12 cellular contexts compared by ENCODE assay signal in the genomic region with DNA sequence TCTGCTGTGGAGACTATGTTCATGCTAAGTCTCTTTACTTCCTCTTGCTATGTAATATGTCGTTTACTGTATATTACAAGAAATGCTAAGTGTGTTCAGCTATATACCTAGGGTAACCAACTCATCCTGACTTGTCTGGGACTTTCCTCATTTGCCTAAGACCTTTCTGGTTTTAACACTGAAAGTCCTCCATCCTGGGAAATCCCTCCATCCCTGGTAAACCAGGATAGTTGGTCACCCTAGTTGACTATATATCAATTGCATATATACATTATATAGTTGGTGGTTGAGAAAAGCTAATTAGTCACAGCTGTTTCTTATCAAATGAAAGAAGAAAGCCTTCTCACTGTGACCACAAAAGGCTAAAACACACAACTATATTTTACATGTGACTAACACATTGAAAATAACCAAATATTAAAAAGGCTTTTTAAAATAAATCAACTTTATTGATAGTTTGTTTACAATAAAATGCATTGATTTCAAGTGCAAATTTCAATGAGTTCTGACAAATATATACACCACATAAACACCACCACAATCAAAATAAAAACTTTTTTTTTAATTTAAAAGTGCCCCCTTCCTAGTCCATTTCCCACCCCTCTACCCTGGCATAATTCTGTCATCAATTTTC.
DNase-seq lines count a peak whose midpoint lies in the region; ATAC-seq and TF ChIP-seq lines count a peak whose summit lies in the region.
"Had no signal": no experiment of that assay in that cellular context is flagged by ENCODE, and none has a peak within 500 bp of the region (broad histone marks: within the 10 kb centered on the region; RNA-seq: fewer than 3 reads in every experiment).

No MANE protein-coding gene starts in this region.

- CTCF ChIA-PET in activated CD8-positive, alpha-beta memory T cell treated with anti-CD3 and anti-CD28 coated beads, Interleukin-2, amount 10 ng/mL, durations not matched to agents 7 days and 5 days (lab: Charles Lee): no interaction called here

- H3K9me3 ChIP-seq in left lung: peaks cover 0 to 3% of the 10 kb centered on the region in 2 donors

- peaks cover 6% of the 10 kb centered on the region for H3K9me3 Mint-ChIP-seq in activated CD8-positive, alpha-beta memory T cell treated with anti-CD3 and anti-CD28 coated beads, Interleukin-2, amount 10 ng/mL, durations not matched to agents 7 days and 5 days (ENCODE audit: low read depth)
- H3K9me3 Mint-ChIP-seq: activated CD4-positive, alpha-beta memory T cell treated with anti-CD3 and anti-CD28 coated beads for 36 hours had no signal

- peak overlapping the region; percentile 51 to 82 for H3K27ac ChIP-seq in left lung
- H3K27ac ChIP-seq: parathyroid adenoma had no signal

- ATAC-seq in GM18858 (IDR thresholded peaks at IDR 0.05; ENCODE audit: unreplicated experiment) (peak; percentile 68), GM21526 (IDR thresholded peaks at IDR 0.05; ENCODE audit: low FRiP score, unreplicated experiment) (peak; percentile 51), HG03460 (IDR thresholded peaks at IDR 0.05; ENCODE audit: unreplicated experiment) (peak; percentile 63), left lung (peak; percentile 47)
- ATAC-seq in activated CD8-positive, alpha-beta memory T cell treated with anti-CD3 and anti-CD28 coated beads, Interleukin-2, amount 10 ng/mL, durations not matched to agents 7 days and 5 days: no peak
- ATAC-seq: HCT116 had no signal

- peaks cover 26% of the 10 kb centered on the region for H3K27me3 Mint-ChIP-seq in activated CD8-positive, alpha-beta memory T cell treated with anti-CD3 and anti-CD28 coated beads, Interleukin-2, amount 10 ng/mL, durations not matched to agents 7 days and 5 days

- peaks cover 0 to 18% of the 10 kb centered on the region in 2 donors for H3K4me1 ChIP-seq in left lung
- H3K4me1 ChIP-seq: parathyroid adenoma had no signal

- intact Hi-C loops in left lung (cut with DNase I): no loop called here

- H3K36me3 Mint-ChIP-seq in activated CD8-positive, alpha-beta memory T cell treated with anti-CD3 and anti-CD28 coated beads, Interleukin-2, amount 10 ng/mL, durations not matched to agents 7 days and 5 days: peaks cover 34% of the 10 kb centered on the region
- H3K36me3 Mint-ChIP-seq: activated CD4-positive, alpha-beta memory T cell treated with anti-CD3 and anti-CD28 coated beads for 36 hours had no signal

- TF ChIP-seq CTCF in left lung (IDR thresholded peaks at IDR 0.05): no peak

- no peak overlapping the region for H3K4me3 Mint-ChIP-seq in activated CD8-positive, alpha-beta memory T cell treated with anti-CD3 and anti-CD28 coated beads, Interleukin-2, amount 10 ng/mL, durations not matched to agents 7 days and 5 days
- H3K4me3 Mint-ChIP-seq: activated CD4-positive, alpha-beta memory T cell treated with anti-CD3 and anti-CD28 coated beads for 36 hours had no signal

- no peaks in the 10 kb centered on the region for H3K36me3 ChIP-seq in left lung

- H3K27me3 ChIP-seq in left lung: no peaks in the 10 kb centered on the region

- H3K4me1 Mint-ChIP-seq in activated CD8-positive, alpha-beta memory T cell treated with anti-CD3 and anti-CD28 coated beads, Interleukin-2, amount 10 ng/mL, durations not matched to agents 7 days and 5 days: peaks cover 30% of the 10 kb centered on the region

- H3K27ac Mint-ChIP-seq in activated CD8-positive, alpha-beta memory T cell treated with anti-CD3 and anti-CD28 coated beads, Interleukin-2, amount 10 ng/mL, durations not matched to agents 7 days and 5 days: no peak overlapping the region
- H3K27ac Mint-ChIP-seq: activated CD4-positive, alpha-beta memory T cell treated with anti-CD3 and anti-CD28 coated beads for 36 hours had no signal

- H3K4me3 ChIP-seq in left lung: no peak overlapping the region

- DNase-seq in left lung (no peak), retina (no peak), DMS53 (lab: John Stamatoyannopoulos, UW) (no peak), globus pallidus (ENCODE audit: low spot score) (no peak)
- DNase-seq in activated CD8-positive, alpha-beta memory T cell treated with anti-CD3 and anti-CD28 coated beads, Interleukin-2, amount 10 ng/mL, durations not matched to agents 7 days and 5 days: no peak
- DNase-seq: activated CD4-positive, alpha-beta memory T cell treated with anti-CD3 and anti-CD28 coated beads for 36 hours; RPMI8226 had no signal
